Comparison of ENCODE assay signal across 21 cellular contexts in genomic region chr9:108910914-108911313, GRCh38. TPM values are rescaled to one million over a fixed set of nuclear protein-coding genes. Genes with fewer than 3 reads are reported as not detected.
"Had no signal": no experiment of that assay in that cellular context is flagged by ENCODE, and none has a peak within 500 bp of the region (broad histone marks: within the 10 kb centered on the region; RNA-seq: fewer than 3 reads in every experiment).

No MANE protein-coding gene starts in this region.

- H3K4me3 ChIP-seq: gastrocnemius medialis, heart left ventricle, lung, skin epidermis, suprapubic skin had no signal

- H3K9me3 ChIP-seq: gastrocnemius medialis, heart left ventricle, neutrophil, suprapubic skin had no signal

- H3K27ac ChIP-seq: epithelial cell of prostate, gastrocnemius medialis, heart left ventricle, neutrophil, skin epidermis, suprapubic skin had no signal

- H3K4me1 ChIP-seq: gastrocnemius medialis, heart left ventricle, suprapubic skin had no signal

- H3K9me3 Mint-ChIP-seq: activated CD4-positive, alpha-beta memory T cell treated with anti-CD3 and anti-CD28 coated beads for 36 hours; activated T-helper 1 cell treated with anti-CD3 and anti-CD28 coated beads, Interleukin-12 subunit alpha, Interleukin-12 subunit beta, Interleukin-2, Interleukin-4 antibody, amounts not matched to agents 30 ng/mL and 10 ng/mL and 1 ng/mL, durations not matched to agents 14 hours and 24 hours and 36 hours; dendritic cell treated with granulocyte-macrophage colony-stimulating factor and Interleukin-4, amounts not matched to agents 40 ng/mL and 50 ng/mL, for 4 days had no signal

- ATAC-seq: activated CD4-positive, CD25-positive, alpha-beta regulatory T cell treated with anti-CD3 and anti-CD28 coated beads, Interleukin-2, amount 50 U/mL, for 24 hours; gastrocnemius medialis; heart left ventricle; left cardiac atrium had no signal

- H3K27me3 Mint-ChIP-seq: activated CD4-positive, alpha-beta memory T cell treated with anti-CD3 and anti-CD28 coated beads for 36 hours; dendritic cell treated with granulocyte-macrophage colony-stimulating factor and Interleukin-4, amounts not matched to agents 40 ng/mL and 50 ng/mL, for 4 days had no signal

- DNase-seq: activated CD4-positive, alpha-beta memory T cell treated with anti-CD3 and anti-CD28 coated beads for 36 hours; effector memory CD4-positive, alpha-beta T cell; gastrocnemius medialis; heart left ventricle; left cardiac atrium; midbrain; posterior cingulate gyrus; stimulated activated CD4-positive, alpha-beta T cell treated with anti-CD3 and anti-CD28 coated beads, Interleukin-15, amount 100 ng/mL, for 24 hours; stimulated activated CD4-positive, alpha-beta T cell treated with anti-CD3 and anti-CD28 coated beads, Interleukin-4, amount 100 ng/mL, for 24 hours; stimulated activated naive CD4-positive, alpha-beta T cell treated with Interleukin-2 at 50 U/mL for 16 hours; T-helper 9 cell; trophoblast cell had no signal

- H3K27me3 ChIP-seq: gastrocnemius medialis, heart left ventricle, neutrophil, suprapubic skin had no signal

- H3K4me3 Mint-ChIP-seq: activated CD4-positive, alpha-beta memory T cell treated with anti-CD3 and anti-CD28 coated beads for 36 hours; activated T-helper 1 cell treated with anti-CD3 and anti-CD28 coated beads, Interleukin-12 subunit alpha, Interleukin-12 subunit beta, Interleukin-2, Interleukin-4 antibody, amounts not matched to agents 30 ng/mL and 10 ng/mL and 1 ng/mL, durations not matched to agents 14 hours and 24 hours and 36 hours; dendritic cell treated with granulocyte-macrophage colony-stimulating factor and Interleukin-4, amounts not matched to agents 40 ng/mL and 50 ng/mL, for 4 days had no signal

- H3K27ac Mint-ChIP-seq: activated CD4-positive, alpha-beta memory T cell treated with anti-CD3 and anti-CD28 coated beads for 36 hours; activated T-helper 1 cell treated with anti-CD3 and anti-CD28 coated beads, Interleukin-12 subunit alpha, Interleukin-12 subunit beta, Interleukin-2, Interleukin-4 antibody, amounts not matched to agents 30 ng/mL and 10 ng/mL and 1 ng/mL, durations not matched to agents 14 hours and 24 hours and 36 hours; dendritic cell treated with granulocyte-macrophage colony-stimulating factor and Interleukin-4, amounts not matched to agents 40 ng/mL and 50 ng/mL, for 4 days had no signal

RNA-seq across cellular contexts. Expression of gene ACTL7A, which starts 48.8 kb away (rescaled TPM):
- total RNA-seq: activated CD4-positive, alpha-beta memory T cell treated with anti-CD3 and anti-CD28 coated beads for 36 hours; activated T-helper 1 cell treated with anti-CD3 and anti-CD28 coated beads, Interleukin-12 subunit alpha, Interleukin-12 subunit beta, Interleukin-2, Interleukin-4 antibody, amounts not matched to agents 30 ng/mL and 10 ng/mL and 1 ng/mL, durations not matched to agents 14 hours and 24 hours and 36 hours; cerebellum; gastrocnemius medialis; heart left ventricle; left cardiac atrium; lung; suprapubic skin had no signal
- polyA plus RNA-seq: heart left ventricle, lung had no signal

RNA-seq across cellular contexts. Expression of gene ACTL7B, which starts 55.1 kb away (rescaled TPM):
- total RNA-seq: activated CD4-positive, alpha-beta memory T cell treated with anti-CD3 and anti-CD28 coated beads for 36 hours; cerebellum; gastrocnemius medialis; heart left ventricle; left cardiac atrium; lung had no signal
- polyA plus RNA-seq: heart left ventricle, lung had no signal
